In genomic region chr1:58823481-58824010, GRCh38 we compare ENCODE assay signal across 11 cellular contexts. TPM values are rescaled to one million over a fixed set of nuclear protein-coding genes. Genes with fewer than 3 reads are reported as not detected.
A peak's percentile ranks its signal among the peaks of the same experiment; 100 is the strongest.
DNase-seq lines count a peak whose midpoint lies in the region; ATAC-seq, FAIRE-seq and TF ChIP-seq lines count a peak whose summit lies in the region.
"Had no signal": no experiment of that assay in that cellular context is flagged by ENCODE, and none has a peak within 500 bp of the region (broad histone marks: within the 10 kb centered on the region; RNA-seq: fewer than 3 reads in every experiment).

No MANE protein-coding gene starts in this region.

- in situ Hi-C loops in astrocyte of the spinal cord (cut with HindIII; ENCODE audit: low sequenced_read_pairs) = no loop called here

- no peak for TF ChIP-seq CTCF in AG09309 (IDR thresholded peaks at IDR 0.05; ENCODE audit: control insufficient read depth, insufficient read depth, low read depth, low read length, missing control alignments)
- TF ChIP-seq CTCF in astrocyte of the spinal cord (IDR thresholded peaks at IDR 0.05; ENCODE audit: low read depth, low read length) = no peak
- no peak for TF ChIP-seq CTCF in keratinocyte (optimal IDR thresholded peaks at IDR 0.05 in 1 of 3, IDR thresholded peaks at IDR 0.05 in 1 of 3, conservative IDR thresholded peaks at IDR 0.05 in 1 of 3; ENCODE audit: extremely low read depth in 1 of 3, insufficient read depth in 2 of 3, low read length in 3 of 3)
- no peak for TF ChIP-seq CTCF in psoas muscle (IDR thresholded peaks at IDR 0.05)

- H3K4me3 ChIP-seq in AG09309 (ENCODE audit: control insufficient read depth, low read depth, low read length) (no peak overlapping the region), astrocyte of the spinal cord (ENCODE audit: low read depth, low read length) (no peak overlapping the region), keratinocyte (ENCODE audit: control insufficient read depth in 2 of 3, extremely low read depth in 1 of 3, insufficient read depth in 2 of 3, low read depth in 1 of 3, low read length in 3 of 3) (no peak overlapping the region), psoas muscle (no peak overlapping the region)

- intact Hi-C loops in left ventricle myocardium superior (cut with micrococcal nuclease) = no loop called here
- intact Hi-C loops in psoas muscle (cut with DNase I) = no loop called here

- ATAC-seq in left ventricle myocardium superior = no peak
- no peak for ATAC-seq in psoas muscle

- DNase-seq in AG09309 (ENCODE audit: low read depth) (peak; percentile 39), HTR-8/SVneo (ENCODE audit: insufficient read length, low spot score) (peak; percentile 12), astrocyte of the spinal cord (ENCODE audit: low read depth, low spot score) (peak; percentile 95), keratinocyte (ENCODE audit: low read depth, low spot score) (no peak), left ventricle myocardium superior (no peak), psoas muscle (no peak), NCI-H748 (lab: John Stamatoyannopoulos, UW; ENCODE audit: unreplicated experiment) (no peak)
- no peak for DNase-seq in stimulated activated CD4-positive, alpha-beta T cell treated with anti-CD3 and anti-CD28 coated beads, Interleukin-2, amount 100 ng/mL, for 24 hours
- DNase-seq: CD4-positive, alpha-beta T cell; KG1; left cardiac atrium had no signal

- dilution Hi-C loops in keratinocyte (cut with MboI; ENCODE audit: extremely low pct_ligation_motif_present, low sequenced_read_pairs) = no loop called here

- H3K4me1 ChIP-seq in keratinocyte (ENCODE audit: control insufficient read depth, extremely low read depth, insufficient read depth, low read length) (peaks cover 34% of the 10 kb centered on the region), psoas muscle (no peaks in the 10 kb centered on the region)

- H3K9me3 ChIP-seq in keratinocyte (ENCODE audit: control insufficient read depth, low read depth, low read length) (peaks cover 4% of the 10 kb centered on the region), psoas muscle (peaks cover 15% of the 10 kb centered on the region)

- no peaks in the 10 kb centered on the region for H3K27me3 ChIP-seq in keratinocyte (ENCODE audit: control insufficient read depth, extremely low read depth, insufficient read depth, low read length)
- H3K27me3 ChIP-seq in psoas muscle (ENCODE audit: insufficient read depth in 3 of 3, low read length in 2 of 3) = no peaks in the 10 kb centered on the region

- H3K4me2 ChIP-seq in keratinocyte (ENCODE audit: control insufficient read depth, extremely low read depth, insufficient read depth, low read depth, low read length) = peak overlapping the region; percentile 35

- 90 to 94% (median 90%) methylated on average over 4 of the region's 4 CpGs for WGBS in psoas muscle, 3 donors

- H3K9ac ChIP-seq in keratinocyte (ENCODE audit: control insufficient read depth, extremely low read depth, insufficient read depth, low read length) = no peak overlapping the region

- H3K36me3 ChIP-seq in keratinocyte (ENCODE audit: control insufficient read depth in 2 of 2, extremely low read depth in 1 of 2, insufficient read depth in 2 of 2, low read length in 2 of 2) (no peaks in the 10 kb centered on the region), psoas muscle (ENCODE audit: insufficient read depth in 1 of 2, low read depth in 1 of 2) (no peaks in the 10 kb centered on the region)

- no peaks in the 10 kb centered on the region for H3K79me2 ChIP-seq in keratinocyte (ENCODE audit: control insufficient read depth, insufficient read depth, low read length)

- no peaks in the 10 kb centered on the region for H3K9me1 ChIP-seq in keratinocyte (ENCODE audit: control insufficient read depth, extremely low read depth, insufficient read depth, low read length)

- no peaks in the 10 kb centered on the region for H4K20me1 ChIP-seq in keratinocyte (ENCODE audit: control insufficient read depth, extremely low read depth, insufficient read depth, low read length)

- H2AFZ ChIP-seq in keratinocyte (ENCODE audit: control insufficient read depth, low read length) = peak overlapping the region; percentile 21

- H3K27ac ChIP-seq in keratinocyte (ENCODE audit: control insufficient read depth, insufficient read depth, low read length) = peak overlapping the region; percentile 28
- H3K27ac ChIP-seq in psoas muscle = no peak overlapping the region

- FAIRE-seq in HTR-8/SVneo (lab: Jason Lieb, UNC) (no peak), keratinocyte (lab: Jason Lieb, UNC) (peak; percentile 80)

RNA-seq across cellular contexts. Expression of gene JUN, which starts 39.7 kb away (rescaled TPM):
- polyA plus RNA-seq in keratinocyte (31.2 to 83.1 TPM (median 70.1 TPM) in 3 replicates), psoas muscle (100 to 1,000 TPM in 1 of 3 donors, 10 to 100 TPM in 2; 40.1 to 137 (median 60.0) TPM)
- polyA plus RNA-seq in keratinocyte (2011; ENCODE audit: low read depth) = 322 TPM
- polyA plus RNA-seq in keratinocyte (2011; cell fraction: cytosol; rRNA removed) = 20.0 and 37.1 TPM in 2 replicates
- polyA plus RNA-seq in keratinocyte (2011; cell fraction: nucleus; rRNA removed) = 170 and 226 TPM in 2 replicates
- 43.2 and 179 TPM in 2 replicates for polyA plus RNA-seq in keratinocyte (2012; ENCODE audit: low replicate concordance)
- polyA minus RNA-seq in keratinocyte = 28.4 to 46.4 TPM (median 36.4 TPM) in 3 replicates
- 76.4 TPM for polyA minus RNA-seq in keratinocyte (2011; cell fraction: cytosol; rRNA and poly(A)+ RNA removed)
- 198 and 206 TPM in 2 replicates for polyA minus RNA-seq in keratinocyte (2011; cell fraction: nucleus; rRNA and poly(A)+ RNA removed)
- total RNA-seq in left ventricle myocardium superior (54.6 TPM), psoas muscle (100 to 1,000 TPM in 3 of 4 donors, 10 to 100 TPM in 1; 93.8 to 213 (median 164) TPM)

Comparison
In these comparisons a context has a peak if more than half of its experiments do, and no peak if none do; other contexts are left out.
1. DNase-seq: peak in AG09309 (single experiment), HTR-8/SVneo (single experiment) and astrocyte of the spinal cord (single experiment); none in keratinocyte (single experiment), left ventricle myocardium superior (single experiment), psoas muscle (0 of 2), NCI-H748 (single experiment) and stimulated activated CD4-positive, alpha-beta T cell treated with anti-CD3 and anti-CD28 coated beads, Interleukin-2, amount 100 ng/mL, for 24 hours (0 of 2).